2 cellular contexts compared by ENCODE assay signal in the genomic region with DNA sequence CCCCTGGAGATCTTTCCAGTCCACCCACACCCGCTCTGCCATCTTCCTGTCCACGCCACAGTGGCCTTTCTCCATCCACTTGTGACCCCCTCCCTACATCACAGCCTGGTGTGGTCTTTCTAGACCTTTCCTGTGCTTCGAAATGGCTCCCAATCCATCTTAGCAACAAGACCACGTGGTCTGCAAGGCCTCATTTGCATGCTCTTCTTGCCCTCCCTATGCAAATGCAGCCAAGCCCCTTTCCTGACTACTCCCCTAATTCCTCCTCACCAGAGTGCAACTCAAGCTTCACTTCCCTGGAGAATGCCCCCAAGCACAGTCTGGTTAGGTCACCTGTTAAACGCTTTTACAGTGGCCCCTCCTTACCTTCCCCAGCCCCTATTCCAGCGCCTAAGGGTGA.
TF ChIP-seq lines count a peak whose summit lies in the region.

No MANE protein-coding gene starts in this region.

TF ChIP-seq in GM12878, 131 proteins besides CTCF, POLR2A, EP300 and RAD21:
- TF ChIP-seq POU2F2 (IDR thresholded peaks at IDR 0.05; ENCODE audit: borderline replicate concordance, low read depth, low read length) (peak; percentile 90; the same call in 2 of the 3 replicates), EZH2 (IDR thresholded peaks at IDR 0.05; ENCODE audit: borderline replicate concordance, control insufficient read depth, low read depth, low read length) (no peak), ZNF274 (IDR thresholded peaks at IDR 0.05; ENCODE audit: insufficient read depth, insufficient read length) (no peak), YY1 (IDR thresholded peaks at IDR 0.05; ENCODE audit: low read depth, low read length) (peak; percentile 45; the same call in 1 of the 2 replicates), POLR2AphosphoS5 (IDR thresholded peaks at IDR 0.05; ENCODE audit: low read length) (peak; percentile 32; the same call in 1 of the 2 replicates), YBX1 (IDR thresholded peaks at IDR 0.05) (no peak), RAD51 (IDR thresholded peaks at IDR 0.05) (0 out of 2 replicates have a peak, but pooled peaks have one; percentile 43), ZBED1 (IDR thresholded peaks at IDR 0.05; ENCODE audit: borderline replicate concordance) (no peak)
- TF ChIP-seq, protein P1, sequence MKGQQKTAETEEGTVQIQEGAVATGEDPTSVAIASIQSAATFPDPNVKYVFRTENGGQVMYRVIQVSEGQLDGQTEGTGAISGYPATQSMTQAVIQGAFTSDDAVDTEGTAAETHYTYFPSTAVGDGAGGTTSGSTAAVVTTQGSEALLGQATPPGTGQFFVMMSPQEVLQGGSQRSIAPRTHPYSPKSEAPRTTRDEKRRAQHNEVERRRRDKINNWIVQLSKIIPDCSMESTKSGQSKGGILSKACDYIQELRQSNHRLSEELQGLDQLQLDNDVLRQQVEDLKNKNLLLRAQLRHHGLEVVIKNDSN (IDR thresholded peaks at IDR 0.05; ENCODE audit: borderline replicate concordance, extremely low read length, insufficient read depth, low read depth, low read length): peak; percentile 56

TF ChIP-seq in HEK293T, 16 proteins besides CTCF, POLR2A, EP300 and RAD21:
- no peak for TF ChIP-seq SP1 (IDR thresholded peaks at IDR 0.05)
- TF ChIP-seq ZNF384 (IDR thresholded peaks at IDR 0.05): no peak
- TF ChIP-seq NFRKB (IDR thresholded peaks at IDR 0.05): no peak
- TF ChIP-seq L3MBTL2 (conservative IDR thresholded peaks at IDR 0.05): no peak
- TF ChIP-seq TARDBP (IDR thresholded peaks at IDR 0.05): no peak
- TF ChIP-seq ELF4 (IDR thresholded peaks at IDR 0.05): no peak
- TF ChIP-seq LEF1 (IDR thresholded peaks at IDR 0.05; ENCODE audit: borderline replicate concordance): no peak
- TF ChIP-seq BHLHE40 (IDR thresholded peaks at IDR 0.05; ENCODE audit: borderline replicate concordance): no peak
- TF ChIP-seq HDGF (IDR thresholded peaks at IDR 0.05; ENCODE audit: borderline replicate concordance): no peak
- no peak for TF ChIP-seq PKNOX1 (IDR thresholded peaks at IDR 0.05)
- TF ChIP-seq FOXK2 (IDR thresholded peaks at IDR 0.05): no peak
- no peak for TF ChIP-seq CTBP1 (IDR thresholded peaks at IDR 0.05; ENCODE audit: borderline replicate concordance)
- TF ChIP-seq ARNT (IDR thresholded peaks at IDR 0.05): no peak
